In the genomic region with DNA sequence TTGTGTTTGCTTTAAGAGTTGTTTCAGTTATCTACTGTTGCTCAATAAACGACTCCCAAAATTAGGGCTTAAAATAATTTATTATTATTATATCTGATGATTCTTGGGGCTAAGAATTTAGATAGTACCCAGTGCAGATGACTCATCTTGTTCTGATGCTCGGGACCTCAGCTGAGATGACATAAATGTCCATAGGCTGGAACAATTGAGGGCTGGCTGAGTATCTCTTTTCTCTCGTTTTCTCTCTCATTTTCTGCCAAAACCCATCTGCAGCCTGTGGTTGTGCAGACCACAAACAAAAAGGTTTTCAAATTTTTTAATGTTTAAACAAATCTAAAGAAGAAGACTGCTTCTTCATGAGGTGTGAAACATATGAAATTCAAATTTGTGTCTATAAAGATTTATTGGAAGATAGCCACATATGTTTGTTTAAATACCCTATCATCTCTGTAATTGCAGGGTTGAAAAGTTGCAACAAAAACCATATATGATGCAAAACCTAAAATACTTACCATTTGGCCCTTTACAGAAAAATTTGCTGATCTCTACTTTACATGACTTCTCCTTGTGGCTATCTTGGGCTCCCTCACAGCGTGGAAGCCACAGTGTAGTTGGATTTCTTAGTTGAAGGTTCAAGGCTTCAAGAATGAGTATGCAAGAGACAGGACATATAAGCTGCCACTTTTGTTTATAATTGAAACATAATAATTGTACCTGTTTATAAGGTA, we compare ENCODE assay signal across 11 cellular contexts.
DNase-seq lines count a peak whose midpoint lies in the region; ATAC-seq, FAIRE-seq and TF ChIP-seq lines count a peak whose summit lies in the region.
"Had no signal": no experiment of that assay in that cellular context is flagged by ENCODE, and none has a peak within 500 bp of the region (broad histone marks: within the 10 kb centered on the region; RNA-seq: fewer than 3 reads in every experiment).

No MANE protein-coding gene starts in this region.

- ATAC-seq in stimulated activated naive CD8-positive, alpha-beta T cell treated with anti-CD3 and anti-CD28 coated beads, Interleukin-15, Interleukin-2, amounts not matched to agents 100 U/mL and 50 U/mL, for 24 hours, result no peak

- in situ Hi-C loops in brain microvascular endothelial cell (cut with HindIII; ENCODE audit: low pct_ligation_motif_present, low sequenced_read_pairs), result no loop called here

- H3K36me3 Mint-ChIP-seq in stimulated activated naive CD8-positive, alpha-beta T cell treated with anti-CD3 and anti-CD28 coated beads, Interleukin-15, Interleukin-2, amounts not matched to agents 100 ng/mL and 50 ng/mL, for 24 hours (ENCODE audit: low read depth), result peaks cover 7% of the 10 kb centered on the region
- H3K36me3 Mint-ChIP-seq: CD14-positive monocyte had no signal

- H3K27ac ChIP-seq in KOPT-K1 (ENCODE audit: low read depth, low read length, poor library complexity, severe bottlenecking) (peak overlapping the region; percentile 96), brain microvascular endothelial cell (no peak overlapping the region)

- no peak for DNase-seq in stimulated activated naive CD8-positive, alpha-beta T cell treated with anti-CD3 and anti-CD28 coated beads, Interleukin-15, Interleukin-2, amounts not matched to agents 100 U/mL and 50 U/mL, for 24 hours
- peak; percentile 79 for DNase-seq in brain microvascular endothelial cell
- DNase-seq in urothelium cell line (ENCODE audit: low spot score), result peak; percentile 11
- DNase-seq in LoVo (ENCODE audit: low spot score), result no peak
- DNase-seq in islet precursor cell, result no peak
- DNase-seq in iPS-NIHi11 (ENCODE audit: low spot score), result no peak
- DNase-seq: hypothalamus, Kasumi-1 had no signal

- no peak for FAIRE-seq in urothelium cell line (lab: Jason Lieb, UNC)

- no peaks in the 10 kb centered on the region for H3K27me3 Mint-ChIP-seq in stimulated activated naive CD8-positive, alpha-beta T cell treated with anti-CD3 and anti-CD28 coated beads, Interleukin-15, Interleukin-2, amounts not matched to agents 100 ng/mL and 50 ng/mL, for 24 hours

- H3K9me3 ChIP-seq in KOPT-K1 (ENCODE audit: insufficient read depth, low read length, poor library complexity, severe bottlenecking), result no peaks in the 10 kb centered on the region

- peak overlapping the region; percentile 77 for H3K27ac Mint-ChIP-seq in stimulated activated naive CD8-positive, alpha-beta T cell treated with anti-CD3 and anti-CD28 coated beads, Interleukin-15, Interleukin-2, amounts not matched to agents 100 ng/mL and 50 ng/mL, for 24 hours
- H3K27ac Mint-ChIP-seq: CD14-positive monocyte had no signal

- no peak for TF ChIP-seq CTCF in brain microvascular endothelial cell (IDR thresholded peaks at IDR 0.05; ENCODE audit: low read depth, low read length, missing control alignments)

- peak overlapping the region; percentile 48 for H3K4me3 Mint-ChIP-seq in stimulated activated naive CD8-positive, alpha-beta T cell treated with anti-CD3 and anti-CD28 coated beads, Interleukin-15, Interleukin-2, amounts not matched to agents 100 ng/mL and 50 ng/mL, for 24 hours
- H3K4me3 Mint-ChIP-seq: CD14-positive monocyte had no signal

- H3K9me3 Mint-ChIP-seq in stimulated activated naive CD8-positive, alpha-beta T cell treated with anti-CD3 and anti-CD28 coated beads, Interleukin-15, Interleukin-2, amounts not matched to agents 100 ng/mL and 50 ng/mL, for 24 hours, result no peaks in the 10 kb centered on the region

- H3K36me3 ChIP-seq in KOPT-K1 (ENCODE audit: insufficient read depth, low read length), result no peaks in the 10 kb centered on the region
- no peaks in the 10 kb centered on the region for H3K36me3 ChIP-seq in brain microvascular endothelial cell (replicated peaks)

- no peak overlapping the region for H3K4me3 ChIP-seq in brain microvascular endothelial cell (ENCODE audit: low read depth, low read length)

- H3K4me1 Mint-ChIP-seq in stimulated activated naive CD8-positive, alpha-beta T cell treated with anti-CD3 and anti-CD28 coated beads, Interleukin-15, Interleukin-2, amounts not matched to agents 100 ng/mL and 50 ng/mL, for 24 hours (ENCODE audit: low read depth), result peaks cover 99% of the 10 kb centered on the region

- no peaks in the 10 kb centered on the region for H3K27me3 ChIP-seq in brain microvascular endothelial cell (replicated peaks)

Comparison
In these comparisons a context has a peak if more than half of its experiments do, and no peak if none do; other contexts are left out.
1. DNase-seq: peak in brain microvascular endothelial cell (single experiment) and urothelium cell line (single experiment); none in stimulated activated naive CD8-positive, alpha-beta T cell treated with anti-CD3 and anti-CD28 coated beads, Interleukin-15, Interleukin-2, amounts not matched to agents 100 U/mL and 50 U/mL, for 24 hours (single experiment), LoVo (single experiment), islet precursor cell (single experiment) and iPS-NIHi11 (single experiment).